12 cellular contexts compared by ENCODE assay signal in genomic region chr16:84689126-84689525, GRCh38. TPM values are rescaled to one million over a fixed set of nuclear protein-coding genes. Genes with fewer than 3 reads are reported as not detected.
A peak's percentile ranks its signal among the peaks of the same experiment; 100 is the strongest.
DNase-seq lines count a peak whose midpoint lies in the region; ATAC-seq and TF ChIP-seq lines count a peak whose summit lies in the region.
"Had no signal": no experiment of that assay in that cellular context is flagged by ENCODE, and none has a peak within 500 bp of the region (broad histone marks: within the 10 kb centered on the region; RNA-seq: fewer than 3 reads in every experiment).

No MANE protein-coding gene starts in this region.

- peak overlapping the region; percentile 63 for H3K27ac ChIP-seq in smooth muscle cell (ENCODE audit: low read depth)
- no peak overlapping the region for H3K27ac ChIP-seq in endodermal cell (ENCODE audit: low read depth, low read length)
- H3K27ac ChIP-seq: 22Rv1 had no signal

- H3K4me3 ChIP-seq in fibroblast of the aortic adventitia (ENCODE audit: low read depth, low read length) = no peak overlapping the region
- no peak overlapping the region for H3K4me3 ChIP-seq in smooth muscle cell
- no peak overlapping the region for H3K4me3 ChIP-seq in endodermal cell (ENCODE audit: low read length)

- H3K4me3 Mint-ChIP-seq in endodermal cell = no peak overlapping the region

- no peaks in the 10 kb centered on the region for H3K36me3 Mint-ChIP-seq in endodermal cell (ENCODE audit: low read depth)

- H3K4me2 ChIP-seq in smooth muscle cell = no peak overlapping the region

- H2AFZ ChIP-seq in smooth muscle cell (ENCODE audit: low read depth) = no peak overlapping the region

- no peaks in the 10 kb centered on the region for H3F3A ChIP-seq in smooth muscle cell (ENCODE audit: low read depth)

- H3K79me2 ChIP-seq in smooth muscle cell (ENCODE audit: low read depth) = no peaks in the 10 kb centered on the region

- H3K4me1 ChIP-seq in smooth muscle cell (ENCODE audit: low read depth) (peaks cover 1% of the 10 kb centered on the region), endodermal cell (ENCODE audit: control insufficient read depth, insufficient read depth, low read length) (no peaks in the 10 kb centered on the region)

- no peak for TF ChIP-seq CTCF in fibroblast of the aortic adventitia (IDR thresholded peaks at IDR 0.05; ENCODE audit: insufficient read depth, low read length)
- no peak for TF ChIP-seq CTCF in smooth muscle cell (IDR thresholded peaks at IDR 0.05; ENCODE audit: borderline replicate concordance, insufficient read depth, poor library complexity, severe bottlenecking)
- no peak for TF ChIP-seq CTCF in endodermal cell (conservative IDR thresholded peaks at IDR 0.05)

- H3K27me3 Mint-ChIP-seq in endodermal cell (ENCODE audit: insufficient read depth) = no peaks in the 10 kb centered on the region

- no peaks in the 10 kb centered on the region for H3K9me3 ChIP-seq in smooth muscle cell (replicated peaks; ENCODE audit: low read depth)
- H3K9me3 ChIP-seq in endodermal cell (ENCODE audit: control insufficient read depth, low read length) = peaks cover 8% of the 10 kb centered on the region

- H4K20me1 ChIP-seq in smooth muscle cell (ENCODE audit: low read depth) = no peaks in the 10 kb centered on the region

- peaks cover 11% of the 10 kb centered on the region for H3K4me1 Mint-ChIP-seq in endodermal cell

- 44% methylated on average over 8 of the region's 8 CpGs for WGBS in smooth muscle cell (ENCODE audit: low lambda C conversion rate)
- WGBS in endodermal cell (ENCODE audit: insufficient coverage in 1 of 2, insufficient read length in 1 of 2), 2 experiments = 92 to 96% methylated on average over 4 to 8 of the region's 8 CpGs

- peak; percentile 68 for DNase-seq in NCI-H2171 treated with DMSO at 0.1 percent for 48 hours (lab: John Stamatoyannopoulos, UW)
- DNase-seq in NCI-H2171 (lab: John Stamatoyannopoulos, UW) = no peak
- peak; percentile 74 for DNase-seq in fibroblast of the aortic adventitia (ENCODE audit: low read depth)
- no peak for DNase-seq in smooth muscle cell (lab: John Stamatoyannopoulos, UW; ENCODE audit: unreplicated experiment)
- DNase-seq in endodermal cell = no peak
- DNase-seq: activated CD4-positive, alpha-beta T cell treated with anti-CD3 and anti-CD28 coated beads, Interleukin-2, amount 50 U/mL, for 4 hours; activated naive CD4-positive, alpha-beta T cell treated with anti-CD3 and anti-CD28 coated beads, Interleukin-2, amount 50 U/mL, for 16 hours; stimulated activated CD8-positive, alpha-beta memory T cell treated with anti-CD3 and anti-CD28 coated beads, Interleukin-4, amount 100 ng/mL, for 48 hours had no signal

- H3K27me3 ChIP-seq in smooth muscle cell (ENCODE audit: low read depth) (no peaks in the 10 kb centered on the region), endodermal cell (ENCODE audit: control insufficient read depth, insufficient read depth, low read length, poor library complexity, severe bottlenecking) (no peaks in the 10 kb centered on the region)

- peak overlapping the region; percentile 13 for H3K9ac ChIP-seq in smooth muscle cell (ENCODE audit: low read depth)
- no peak overlapping the region for H3K9ac ChIP-seq in endodermal cell (ENCODE audit: extremely low read depth, low read length, poor library complexity, severe bottlenecking)

- peak; percentile 83 for ATAC-seq in SK-N-SH treated with all-trans-retinoic acid at 6 μM for 48 hours
- no peak for ATAC-seq in HG03432 (IDR thresholded peaks at IDR 0.05; ENCODE audit: unreplicated experiment)
- no peak for ATAC-seq in HG03439 (IDR thresholded peaks at IDR 0.05; ENCODE audit: unreplicated experiment)

- no peak overlapping the region for H3K27ac Mint-ChIP-seq in endodermal cell

- H3K36me3 ChIP-seq in smooth muscle cell (ENCODE audit: low read depth) = no peaks in the 10 kb centered on the region
- no peaks in the 10 kb centered on the region for H3K36me3 ChIP-seq in endodermal cell (ENCODE audit: control insufficient read depth, insufficient read depth, low read length)

- H3K9me3 Mint-ChIP-seq in endodermal cell = peaks cover 11% of the 10 kb centered on the region

TF ChIP-seq in SK-N-SH treated with all-trans-retinoic acid at 6 μM for 48 hours, 23 proteins besides CTCF, POLR2A, EP300 and RAD21:
- no peak for TF ChIP-seq ZFP30 (CRISPR knock-in tag; IDR thresholded peaks at IDR 0.05)
- TF ChIP-seq SNAI2 (CRISPR knock-in tag; IDR thresholded peaks at IDR 0.05) = no peak
- TF ChIP-seq TOX (CRISPR knock-in tag; IDR thresholded peaks at IDR 0.05; ENCODE audit: borderline replicate concordance) = no peak
- no peak for TF ChIP-seq CREB5 (CRISPR knock-in tag; IDR thresholded peaks at IDR 0.05; ENCODE audit: low read depth)
- TF ChIP-seq TCF4 (CRISPR knock-in tag; IDR thresholded peaks at IDR 0.05; ENCODE audit: borderline replicate concordance) = no peak
- TF ChIP-seq ZFP3 (CRISPR knock-in tag; IDR thresholded peaks at IDR 0.05) = no peak
- no peak for TF ChIP-seq ZNF8 (CRISPR knock-in tag; IDR thresholded peaks at IDR 0.05)
- TF ChIP-seq ZNF70 (CRISPR knock-in tag; IDR thresholded peaks at IDR 0.05) = no peak
- no peak for TF ChIP-seq PPARA (CRISPR knock-in tag; IDR thresholded peaks at IDR 0.05; ENCODE audit: borderline replicate concordance)
- no peak for TF ChIP-seq RARB (CRISPR knock-in tag; IDR thresholded peaks at IDR 0.05)
- no peak for TF ChIP-seq ZC3H10 (CRISPR knock-in tag; IDR thresholded peaks at IDR 0.05)
- no peak for TF ChIP-seq CSDC2 (CRISPR knock-in tag; IDR thresholded peaks at IDR 0.05)
- TF ChIP-seq CSRNP3 (CRISPR knock-in tag; IDR thresholded peaks at IDR 0.05) = no peak
- no peak for TF ChIP-seq ESRRG (CRISPR knock-in tag; IDR thresholded peaks at IDR 0.05)
TF ChIP-seq in SK-N-SH treated with all-trans-retinoic acid at 6 μM for 48 hours: peak in this region for 0.

RNA-seq across cellular contexts. Expression of gene USP10, which starts 10.7 kb away (rescaled TPM):
- total RNA-seq in fibroblast of the aortic adventitia (ENCODE audit: low replicate concordance) (61.7 and 93.2 TPM in 2 replicates), smooth muscle cell (47.4 and 52.5 TPM in 2 replicates), endodermal cell (100 to 1,000 TPM; 148 to 149 TPM)
- polyA plus RNA-seq in smooth muscle cell = 56.1 and 59.0 TPM in 2 replicates
- polyA plus RNA-seq in endodermal cell (2013, experiment 1 of 2) = 98.7 TPM
- 86.0 TPM for polyA plus RNA-seq in endodermal cell (2013, experiment 2 of 2)

RNA-seq across cellular contexts. Expression of gene KLHL36, which starts 40.8 kb away (rescaled TPM):
- total RNA-seq in fibroblast of the aortic adventitia (ENCODE audit: low replicate concordance) (33.8 and 50.5 TPM in 2 replicates), smooth muscle cell (20.8 and 35.4 TPM in 2 replicates), endodermal cell (10 to 100 TPM; 44.2 to 59.2 TPM)
- polyA plus RNA-seq in smooth muscle cell = 18.0 and 21.6 TPM in 2 replicates
- polyA plus RNA-seq in endodermal cell (2013, experiment 1 of 2) = 20.7 TPM
- 21.3 TPM for polyA plus RNA-seq in endodermal cell (2013, experiment 2 of 2)

Comparison
In these comparisons a context has a peak if more than half of its experiments do, and no peak if none do; other contexts are left out.
1. DNase-seq: peak in NCI-H2171 treated with DMSO at 0.1 percent for 48 hours (single experiment) and fibroblast of the aortic adventitia (single experiment); none in NCI-H2171 (single experiment), smooth muscle cell (single experiment) and endodermal cell (single experiment).